18 cellular contexts compared by ENCODE assay signal in genomic region chr2:102239344-102239743, GRCh38. TPM values are rescaled to one million over a fixed set of nuclear protein-coding genes. Genes with fewer than 3 reads are reported as not detected.
DNase-seq lines count a peak whose midpoint lies in the region; ATAC-seq and TF ChIP-seq lines count a peak whose summit lies in the region.
"Had no signal": no experiment of that assay in that cellular context is flagged by ENCODE, and none has a peak within 500 bp of the region (broad histone marks: within the 10 kb centered on the region; RNA-seq: fewer than 3 reads in every experiment).

No MANE protein-coding gene starts in this region.

- ATAC-seq in stimulated activated memory B cell treated with anti-CD40 and anti-IgM and Interleukin-4, amounts not matched to agents 10 μg/mL and 1 μg/mL and 100 μg/mL, for 72 hours, result no peak
- ATAC-seq in GM21825 (IDR thresholded peaks at IDR 0.05; ENCODE audit: unreplicated experiment), result no peak

- BruUV-seq in Calu3 (replicated peaks; lab: Mats Ljungman, UMichigan), result no TSS peak

- H3K9me3 Mint-ChIP-seq in activated naive CD4-positive, alpha-beta T cell treated with anti-CD3 and anti-CD28 coated beads for 36 hours, result no peaks in the 10 kb centered on the region
- no peaks in the 10 kb centered on the region for H3K9me3 Mint-ChIP-seq in activated naive CD4-positive, alpha-beta T cell treated with anti-CD3 and anti-CD28 coated beads, Interleukin-2, amount 10 ng/mL, durations not matched to agents 7 days and 5 days
- H3K9me3 Mint-ChIP-seq in Calu3 (ENCODE audit: low read depth, unreplicated experiment), result no peaks in the 10 kb centered on the region
- no peaks in the 10 kb centered on the region for H3K9me3 Mint-ChIP-seq in chondrocyte (ENCODE audit: low read depth)
- no peaks in the 10 kb centered on the region for H3K9me3 Mint-ChIP-seq in stimulated activated memory B cell treated with anti-CD40 and anti-IgM and Interleukin-4, amounts not matched to agents 10 μg/mL and 1 μg/mL and 100 μg/mL, for 72 hours
- H3K9me3 Mint-ChIP-seq: activated CD4-positive, alpha-beta T cell treated with anti-CD3 and anti-CD28 coated beads, Interleukin-2, amount 10 ng/mL, durations not matched to agents 7 days and 5 days; H9 had no signal

- intact Hi-C loops in activated naive CD4-positive, alpha-beta T cell treated with anti-CD3 and anti-CD28 coated beads for 36 hours (cut with micrococcal nuclease), result no loop called here
- intact Hi-C loops in Calu3 (cut with micrococcal nuclease; ENCODE audit: unreplicated experiment), result loop anchor here (2.0 kb wide), 1 partner anchor 49 kb away; no protein-coding TSS in a partner anchor

- no peaks in the 10 kb centered on the region for H3K27me3 Mint-ChIP-seq in activated naive CD4-positive, alpha-beta T cell treated with anti-CD3 and anti-CD28 coated beads for 36 hours (ENCODE audit: low read depth)
- H3K27me3 Mint-ChIP-seq in activated naive CD4-positive, alpha-beta T cell treated with anti-CD3 and anti-CD28 coated beads, Interleukin-2, amount 10 ng/mL, durations not matched to agents 7 days and 5 days, result no peaks in the 10 kb centered on the region
- H3K27me3 Mint-ChIP-seq in Calu3 (ENCODE audit: unreplicated experiment) (no peaks in the 10 kb centered on the region), chondrocyte (ENCODE audit: low read depth) (no peaks in the 10 kb centered on the region)
- H3K27me3 Mint-ChIP-seq in stimulated activated memory B cell treated with anti-CD40 and anti-IgM and Interleukin-4, amounts not matched to agents 10 μg/mL and 1 μg/mL and 100 μg/mL, for 72 hours, result peaks cover 26% of the 10 kb centered on the region
- H3K27me3 Mint-ChIP-seq: activated CD4-positive, alpha-beta T cell treated with anti-CD3 and anti-CD28 coated beads, Interleukin-2, amount 10 ng/mL, durations not matched to agents 7 days and 5 days had no signal

- peaks cover 42% of the 10 kb centered on the region for H3K4me1 Mint-ChIP-seq in activated naive CD4-positive, alpha-beta T cell treated with anti-CD3 and anti-CD28 coated beads for 36 hours (ENCODE audit: low read depth)
- H3K4me1 Mint-ChIP-seq in activated naive CD4-positive, alpha-beta T cell treated with anti-CD3 and anti-CD28 coated beads, Interleukin-2, amount 10 ng/mL, durations not matched to agents 7 days and 5 days, result peaks cover 37% of the 10 kb centered on the region
- peaks cover 33% of the 10 kb centered on the region for H3K4me1 Mint-ChIP-seq in Calu3 (ENCODE audit: low read depth, unreplicated experiment)
- peaks cover 15% of the 10 kb centered on the region for H3K4me1 Mint-ChIP-seq in chondrocyte (ENCODE audit: low read depth)
- H3K4me1 Mint-ChIP-seq in stimulated activated memory B cell treated with anti-CD40 and anti-IgM and Interleukin-4, amounts not matched to agents 10 μg/mL and 1 μg/mL and 100 μg/mL, for 72 hours, result peaks cover 32% of the 10 kb centered on the region

- no peak for DNase-seq in activated naive CD4-positive, alpha-beta T cell treated with anti-CD3 and anti-CD28 coated beads for 36 hours
- DNase-seq in activated naive CD4-positive, alpha-beta T cell treated with anti-CD3 and anti-CD28 coated beads, Interleukin-2, amount 10 ng/mL, durations not matched to agents 7 days and 5 days, result no peak
- DNase-seq in Calu3 (no peak), chondrocyte (ENCODE audit: low spot score) (no peak), OCI-M2 (lab: John Stamatoyannopoulos, UW; ENCODE audit: unreplicated experiment) (no peak), inferior parietal cortex (ENCODE audit: extremely low spot score) (no peak)
- DNase-seq: activated CD4-positive, alpha-beta T cell treated with anti-CD3 and anti-CD28 coated beads, Interleukin-2, amount 10 ng/mL, durations not matched to agents 7 days and 5 days; central memory CD4-positive, alpha-beta T cell; DND-41; erythroblast; H9; NCI-H1436; NCI-H524 treated with DMSO at 0.1 percent for 48 hours; stimulated activated CD4-positive, alpha-beta T cell treated with anti-CD3 and anti-CD28 coated beads, Interleukin-2, amount 100 ng/mL, for 24 hours; SW 1271 had no signal

- no peak overlapping the region for H3K4me3 Mint-ChIP-seq in activated naive CD4-positive, alpha-beta T cell treated with anti-CD3 and anti-CD28 coated beads for 36 hours
- no peak overlapping the region for H3K4me3 Mint-ChIP-seq in activated naive CD4-positive, alpha-beta T cell treated with anti-CD3 and anti-CD28 coated beads, Interleukin-2, amount 10 ng/mL, durations not matched to agents 7 days and 5 days
- no peak overlapping the region for H3K4me3 Mint-ChIP-seq in Calu3 (ENCODE audit: low read depth, unreplicated experiment)
- H3K4me3 Mint-ChIP-seq in chondrocyte (ENCODE audit: unreplicated experiment), result no peak overlapping the region
- peak overlapping the region; percentile 1 for H3K4me3 Mint-ChIP-seq in stimulated activated memory B cell treated with anti-CD40 and anti-IgM and Interleukin-4, amounts not matched to agents 10 μg/mL and 1 μg/mL and 100 μg/mL, for 72 hours
- H3K4me3 Mint-ChIP-seq: activated CD4-positive, alpha-beta T cell treated with anti-CD3 and anti-CD28 coated beads, Interleukin-2, amount 10 ng/mL, durations not matched to agents 7 days and 5 days; H9 had no signal

- CTCF ChIA-PET in activated naive CD4-positive, alpha-beta T cell treated with anti-CD3 and anti-CD28 coated beads for 36 hours (lab: Charles Lee), result interaction anchor here (0.5 to 6.8 kb wide), 27 partner anchors 8 to 358 kb away, joined by 3 to 96 read pairs (median 6); partner anchors contain the start of genes IL18R1 and IL1RL2
- CTCF ChIA-PET in activated naive CD4-positive, alpha-beta T cell treated with anti-CD3 and anti-CD28 coated beads, Interleukin-2, amount 10 ng/mL, durations not matched to agents 7 days and 5 days (lab: Charles Lee), result interaction anchor here (0.9 to 5.0 kb wide), 18 partner anchors 13 to 356 kb away, joined by 3 to 73 read pairs (median 12); partner anchors contain the start of gene IL18R1
- CTCF ChIA-PET in Calu3 (lab: Charles Lee), result interaction anchor here (0.7 to 2.7 kb wide), 5 partner anchors 133 to 385 kb away, joined by 3 to 33 read pairs (median 4); no protein-coding TSS in a partner anchor

- H3K27ac Mint-ChIP-seq in activated naive CD4-positive, alpha-beta T cell treated with anti-CD3 and anti-CD28 coated beads for 36 hours, result peak overlapping the region; percentile 11
- H3K27ac Mint-ChIP-seq in activated naive CD4-positive, alpha-beta T cell treated with anti-CD3 and anti-CD28 coated beads, Interleukin-2, amount 10 ng/mL, durations not matched to agents 7 days and 5 days, result no peak overlapping the region
- H3K27ac Mint-ChIP-seq in Calu3 (ENCODE audit: unreplicated experiment), result peak overlapping the region; percentile 83
- H3K27ac Mint-ChIP-seq in chondrocyte (ENCODE audit: unreplicated experiment), result peak overlapping the region; percentile 36
- H3K27ac Mint-ChIP-seq in stimulated activated memory B cell treated with anti-CD40 and anti-IgM and Interleukin-4, amounts not matched to agents 10 μg/mL and 1 μg/mL and 100 μg/mL, for 72 hours, result no peak overlapping the region
- H3K27ac Mint-ChIP-seq: activated CD4-positive, alpha-beta T cell treated with anti-CD3 and anti-CD28 coated beads, Interleukin-2, amount 10 ng/mL, durations not matched to agents 7 days and 5 days; H9 had no signal

- TF ChIP-seq CTCF in Calu3 (IDR thresholded peaks at IDR 0.05; ENCODE audit: unreplicated experiment) (no peak), chondrocyte (IDR thresholded peaks at IDR 0.05) (no peak)

- H3K36me3 Mint-ChIP-seq in activated naive CD4-positive, alpha-beta T cell treated with anti-CD3 and anti-CD28 coated beads for 36 hours (ENCODE audit: low read depth), result no peaks in the 10 kb centered on the region
- H3K36me3 Mint-ChIP-seq in activated naive CD4-positive, alpha-beta T cell treated with anti-CD3 and anti-CD28 coated beads, Interleukin-2, amount 10 ng/mL, durations not matched to agents 7 days and 5 days, result no peaks in the 10 kb centered on the region
- H3K36me3 Mint-ChIP-seq in Calu3 (ENCODE audit: insufficient read depth, unreplicated experiment), result peaks cover 20% of the 10 kb centered on the region
- no peaks in the 10 kb centered on the region for H3K36me3 Mint-ChIP-seq in chondrocyte (ENCODE audit: low read depth)
- H3K36me3 Mint-ChIP-seq in stimulated activated memory B cell treated with anti-CD40 and anti-IgM and Interleukin-4, amounts not matched to agents 10 μg/mL and 1 μg/mL and 100 μg/mL, for 72 hours, result no peaks in the 10 kb centered on the region

RNA-seq across cellular contexts. Expression of gene IL1RL2, which starts 52.5 kb away (rescaled TPM):
- total RNA-seq in activated naive CD4-positive, alpha-beta T cell treated with anti-CD3 and anti-CD28 coated beads for 36 hours, result under 1 TPM; 0.30 to 0.91 TPM
- total RNA-seq in Calu3 (2022) (0.68 and 0.73 TPM in 2 replicates), chondrocyte (0.07 to 0.46 TPM in 2 of 3 replicates, not detected in the other)
- total RNA-seq: activated CD4-positive, alpha-beta T cell treated with anti-CD3 and anti-CD28 coated beads, Interleukin-2, amount 10 ng/mL, durations not matched to agents 7 days and 5 days; H9; M059J had no signal

Comparison
In these comparisons a context has a peak if more than half of its experiments do, and no peak if none do; other contexts are left out.
1. H3K27ac Mint-ChIP-seq: peak in activated naive CD4-positive, alpha-beta T cell treated with anti-CD3 and anti-CD28 coated beads for 36 hours (single experiment), Calu3 (single experiment) and chondrocyte (single experiment); none in activated naive CD4-positive, alpha-beta T cell treated with anti-CD3 and anti-CD28 coated beads, Interleukin-2, amount 10 ng/mL, durations not matched to agents 7 days and 5 days (single experiment) and stimulated activated memory B cell treated with anti-CD40 and anti-IgM and Interleukin-4, amounts not matched to agents 10 μg/mL and 1 μg/mL and 100 μg/mL, for 72 hours (single experiment).